8 cellular contexts compared by ENCODE assay signal in genomic region chr6:29628419-29629281, GRCh38. TPM values are rescaled to one million over a fixed set of nuclear protein-coding genes. Genes with fewer than 3 reads are reported as not detected.
DNase-seq lines count a peak whose midpoint lies in the region; ATAC-seq, FAIRE-seq and TF ChIP-seq lines count a peak whose summit lies in the region.

No MANE protein-coding gene starts in this region.

- peak overlapping the region; percentile 67 to 86 for H3K27ac ChIP-seq in A549
- peak overlapping the region; percentile 69 for H3K27ac ChIP-seq in caudate nucleus (ENCODE audit: low read depth, low read length)

- peaks cover 14% of the 10 kb centered on the region for H3K4me1 ChIP-seq in A549
- H3K4me1 ChIP-seq in skeletal muscle satellite cell (ENCODE audit: control insufficient read depth, insufficient read depth, low read length), result peaks cover 23% of the 10 kb centered on the region

- no peak for TF ChIP-seq EP300 in A549 (IDR thresholded peaks at IDR 0.05)

- ATAC-seq in A549, result peak; percentile 64 to 82
- peak; percentile 39 for ATAC-seq in GM21515 (IDR thresholded peaks at IDR 0.05; ENCODE audit: unreplicated experiment)
- no peak for ATAC-seq in HG02610 (IDR thresholded peaks at IDR 0.05; ENCODE audit: unreplicated experiment)

- peak; percentile 54 for TF ChIP-seq CTCF in A549 (IDR thresholded peaks at IDR 0.05)

- H3K4me2 ChIP-seq in A549 (peak overlapping the region; percentile 99), skeletal muscle satellite cell (ENCODE audit: low read length) (peak overlapping the region; percentile 91)

- CTCF ChIA-PET in A549 (lab: Yijun Ruan, JAX), result interaction anchor here (18.2 kb wide), 1 partner anchor 22 kb away, joined by 183 read pairs; no protein-coding TSS in a partner anchor

- no peaks in the 10 kb centered on the region for H3K27me3 ChIP-seq in skeletal muscle satellite cell (ENCODE audit: control insufficient read depth, insufficient read depth, low read length)

- POLR2A ChIA-PET in A549 (lab: Yijun Ruan, JAX), result no interaction called here

- DNase-seq in A549 (ENCODE audit: low read depth in 1 of 2, low spot score in 1 of 2), result peak; percentile 71 to 81
- DNase-seq in NCI-H226, result peak; percentile 56
- DNase-seq in activated CD4-positive, CD25-positive, alpha-beta regulatory T cell treated with anti-CD3 and anti-CD28 coated beads, Interleukin-2, amount 50 U/mL, for 16 hours (ENCODE audit: low read depth, low spot score), result peak; percentile 16
- DNase-seq in caudate nucleus (lab: John Stamatoyannopoulos, UW), result peak in 56 of 61 donors; percentile 11 to 89 (median 62)
- peak; percentile 79 for DNase-seq in iPS-NIHi7 (ENCODE audit: extremely low spot score)

- peak overlapping the region; percentile 77 for H3K9ac ChIP-seq in skeletal muscle satellite cell (ENCODE audit: low read depth, low read length)

- no peak for FAIRE-seq in A549 (lab: Jason Lieb, UNC)

- peak overlapping the region; percentile 56 for H3K4me3 ChIP-seq in A549
- peak overlapping the region; percentile 74 for H3K4me3 ChIP-seq in skeletal muscle satellite cell (ENCODE audit: low read length)

- H3K9me3 ChIP-seq in A549 (no peaks in the 10 kb centered on the region), skeletal muscle satellite cell (replicated peaks; ENCODE audit: low read length) (no peaks in the 10 kb centered on the region)

- peak; percentile 30 to 33; a peak in 2 of 5 replicates for TF ChIP-seq RAD21 in A549 (conservative IDR thresholded peaks at IDR 0.05 in 1 of 2, IDR thresholded peaks at IDR 0.05 in 1 of 2)

- no peaks in the 10 kb centered on the region for H3K36me3 ChIP-seq in skeletal muscle satellite cell (ENCODE audit: insufficient read depth, low read length)

- WGBS in A549 (ENCODE audit: missing lambda C conversion rate), result 8% methylated on average over 23 of the region's 32 CpGs

- no peak for TF ChIP-seq POLR2A in A549 (IDR thresholded peaks at IDR 0.05; ENCODE audit: low read length)

TF ChIP-seq in A549, 52 proteins besides CTCF, POLR2A, EP300 and RAD21:
- TF ChIP-seq BHLHE40 (IDR thresholded peaks at IDR 0.05; ENCODE audit: low read depth, low read length) (no peak), SMC3 (IDR thresholded peaks at IDR 0.05) (peak; percentile 25; the same call in 1 of the 3 replicates), MAX (IDR thresholded peaks at IDR 0.05) (peak; percentile 75)

RNA-seq across cellular contexts. Expression of gene GABBR1, which starts 4.3 kb away (rescaled TPM):
- polyA plus RNA-seq in A549 (2011; rRNA removed) (6.8 and 11.0 TPM in 2 replicates), A549 (2017; fragmentation: RNase III; extraction: RNeasy Plus Mini Kit Qiagen cat#74134 plus additional on column Dnase treatment) (8.2 to 9.7 TPM (median 9.0 TPM) in 3 replicates)
- polyA plus RNA-seq in A549 (2012; cell fraction: cytosol; rRNA removed), result 6.1 and 6.5 TPM in 2 replicates
- polyA plus RNA-seq in A549 (2012; cell fraction: nucleus; rRNA removed), result 40.3 and 57.4 TPM in 2 replicates
- 7.9 and 13.0 TPM in 2 replicates for polyA minus RNA-seq in A549 (2011; rRNA and poly(A)+ RNA removed)
- total RNA-seq in skeletal muscle satellite cell (2012; rRNA removed), result 8.1 and 16.0 TPM in 2 replicates

RNA-seq across cellular contexts. Expression of gene MOG, which starts 28.2 kb away (rescaled TPM):
- polyA plus RNA-seq in A549 (2011; rRNA removed) (not detected in 2 replicates), A549 (2017; fragmentation: RNase III; extraction: RNeasy Plus Mini Kit Qiagen cat#74134 plus additional on column Dnase treatment) (not detected in 3 replicates)
- not detected in 2 replicates for polyA plus RNA-seq in A549 (2012; cell fraction: cytosol; rRNA removed)
- polyA plus RNA-seq in A549 (2012; cell fraction: nucleus; rRNA removed), result not detected in 2 replicates
- polyA minus RNA-seq in A549 (2011; rRNA and poly(A)+ RNA removed), result not detected in 2 replicates
- total RNA-seq in skeletal muscle satellite cell (2012; rRNA removed), result not detected in 2 replicates

RNA-seq across cellular contexts. Expression of gene OR2H2, which starts 43.7 kb away (rescaled TPM):
- not detected in 2 replicates for polyA plus RNA-seq in A549 (2011; rRNA removed)
- polyA plus RNA-seq in A549 (2012; cell fraction: cytosol; rRNA removed), result not detected in 2 replicates
- not detected in 2 replicates for polyA plus RNA-seq in A549 (2012; cell fraction: nucleus; rRNA removed)
- polyA plus RNA-seq in A549 (2017; fragmentation: RNase III; extraction: RNeasy Plus Mini Kit Qiagen cat#74134 plus additional on column Dnase treatment), result not detected in 3 replicates
- polyA minus RNA-seq in A549 (2011; rRNA and poly(A)+ RNA removed), result not detected in 2 replicates
- not detected in 2 replicates for total RNA-seq in skeletal muscle satellite cell (2012; rRNA removed)

RNA-seq across cellular contexts. Expression of gene ZFP57, which starts 52.3 kb away (rescaled TPM):
- polyA plus RNA-seq in A549 (2011; rRNA removed) (0.07 and 0.08 TPM in 2 replicates), A549 (2017; fragmentation: RNase III; extraction: RNeasy Plus Mini Kit Qiagen cat#74134 plus additional on column Dnase treatment) (not detected in 3 replicates)
- polyA plus RNA-seq in A549 (2012; cell fraction: cytosol; rRNA removed), result not detected in 2 replicates
- 0.05 and 0.11 TPM in 2 replicates for polyA plus RNA-seq in A549 (2012; cell fraction: nucleus; rRNA removed)
- polyA minus RNA-seq in A549 (2011; rRNA and poly(A)+ RNA removed), result not detected in 2 replicates
- total RNA-seq in skeletal muscle satellite cell (2012; rRNA removed), result 0.51 TPM in 1 of 2 replicates, not detected in the other

Comparison
In these comparisons a context has a peak if more than half of its experiments do, and no peak if none do; other contexts are left out.
1. DNase-seq: peak in every context shown above with its lines; median percentile 79 in iPS-NIHi7; 76 in A549; 62 in caudate nucleus; 56 in NCI-H226; 16 in activated CD4-positive, CD25-positive, alpha-beta regulatory T cell treated with anti-CD3 and anti-CD28 coated beads, Interleukin-2, amount 50 U/mL, for 16 hours.